ENCODE assay signal across 1 cellular context in genomic region chr20:40497781-40498691, GRCh38.
TF ChIP-seq lines count a peak whose summit lies in the region.

No MANE protein-coding gene starts in this region.

TF ChIP-seq in K562, 482 proteins besides CTCF, POLR2A, EP300 and RAD21 (continued from another document):
- TF ChIP-seq HMBOX1 (IDR thresholded peaks at IDR 0.05) (peak; percentile 86), XRCC4 (IDR thresholded peaks at IDR 0.05; ENCODE audit: extremely low read depth, insufficient read depth, insufficient read length) (no peak), DPF2 (IDR thresholded peaks at IDR 0.05) (0 out of 2 replicates have a peak, but pooled peaks have one; percentile 22), ZBED1 (IDR thresholded peaks at IDR 0.05) (no peak), ZNF175 (CRISPR knock-in tag; IDR thresholded peaks at IDR 0.05; ENCODE audit: low read depth) (peak; percentile 59; the same call in 1 of the 2 replicates), ZNF282 (CRISPR knock-in tag; IDR thresholded peaks at IDR 0.05) (no peak), ZNF253 (CRISPR knock-in tag; conservative IDR thresholded peaks at IDR 0.05) (no peak), POLR2B (IDR thresholded peaks at IDR 0.05; ENCODE audit: low read depth, partially characterized antibody) (no peak), MEIS2 (IDR thresholded peaks at IDR 0.05; ENCODE audit: partially characterized antibody) (peak; percentile 57), SAFB2 (IDR thresholded peaks at IDR 0.05; ENCODE audit: borderline replicate concordance, low read depth, low read length, severe bottlenecking) (no peak), NFE2 (IDR thresholded peaks at IDR 0.05; ENCODE audit: low read depth) (peak; percentile 90), EHMT2 (IDR thresholded peaks at IDR 0.05) (0 out of 2 replicates have a peak, but pooled peaks have one; percentile 41), TRIM28 (IDR thresholded peaks at IDR 0.05) (no peak), CHD1 (IDR thresholded peaks at IDR 0.05; ENCODE audit: low read length) (no peak), MAX (CRISPR knock-in tag; IDR thresholded peaks at IDR 0.05) (no peak), ZNF766 (CRISPR knock-in tag; conservative IDR thresholded peaks at IDR 0.05) (0 out of 2 replicates have a peak, but pooled peaks have one; percentile 21), DDX20 (tag; IDR thresholded peaks at IDR 0.05; ENCODE audit: low read depth) (no peak), DLX4 (CRISPR knock-in tag; IDR thresholded peaks at IDR 0.05) (no peak), XRCC3 (IDR thresholded peaks at IDR 0.05) (no peak), GABPA (tag; conservative IDR thresholded peaks at IDR 0.05; ENCODE audit: low read depth) (0 out of 2 replicates have a peak, but pooled peaks have one; percentile 21), ZNF316 (IDR thresholded peaks at IDR 0.05) (peak; percentile 88), C11orf30 (IDR thresholded peaks at IDR 0.05; ENCODE audit: low read depth) (peak; percentile 81), ZNF24 (IDR thresholded peaks at IDR 0.05) (0 out of 2 replicates have a peak, but pooled peaks have one; percentile 31), ZEB2 (IDR thresholded peaks at IDR 0.05) (no peak), JUND (IDR thresholded peaks at IDR 0.05; ENCODE audit: borderline replicate concordance, low read depth, low read length) (peak; percentile 66), JUND (tag; IDR thresholded peaks at IDR 0.05; ENCODE audit: borderline replicate concordance, low read depth, low read length) (peak; percentile 73), ATF1 (CRISPR knock-in tag; IDR thresholded peaks at IDR 0.05) (no peak), ATF1 (tag; IDR thresholded peaks at IDR 0.05) (no peak), L3MBTL2 (IDR thresholded peaks at IDR 0.05) (no peak), ELF1 (tag; IDR thresholded peaks at IDR 0.05) (0 out of 2 replicates have a peak, but pooled peaks have one; percentile 13), ATF3 (IDR thresholded peaks at IDR 0.05) (peak; percentile 79), ATF3 (CRISPR knock-in tag; conservative IDR thresholded peaks at IDR 0.05) (no peak), RBM25 (IDR thresholded peaks at IDR 0.05; ENCODE audit: low read depth, low read length, severe bottlenecking) (no peak), VEZF1 (CRISPR knock-in tag; IDR thresholded peaks at IDR 0.05) (peak; percentile 66), NR2C2 (CRISPR knock-in tag; IDR thresholded peaks at IDR 0.05) (no peak), NR2C2 (tag; IDR thresholded peaks at IDR 0.05) (peak; percentile 26; the same call in 1 of the 2 replicates), ARID1B (IDR thresholded peaks at IDR 0.05) (peak; percentile 49), ZHX1 (conservative IDR thresholded peaks at IDR 0.05; ENCODE audit: low read length) (no peak), SMARCE1 (IDR thresholded peaks at IDR 0.05) (peak; percentile 42; the same call in 1 of the 2 replicates), KDM1A (IDR thresholded peaks at IDR 0.05) (no peak), MAFK (IDR thresholded peaks at IDR 0.05; ENCODE audit: low read length) (peak; percentile 72; the same call in 1 of the 2 replicates), FOSL1 (tag; conservative IDR thresholded peaks at IDR 0.05) (peak; percentile 77), MNT (conservative IDR thresholded peaks at IDR 0.05) (no peak), ZNF589 (CRISPR knock-in tag; IDR thresholded peaks at IDR 0.05; ENCODE audit: low read depth) (peak; percentile 67; the same call in 1 of the 2 replicates), MAFF (IDR thresholded peaks at IDR 0.05; ENCODE audit: low read length) (peak; percentile 80), EWSR1 (IDR thresholded peaks at IDR 0.05; ENCODE audit: borderline replicate concordance, low read depth, partially characterized antibody) (no peak), MAZ (CRISPR knock-in tag; conservative IDR thresholded peaks at IDR 0.05 in 1 of 2, IDR thresholded peaks at IDR 0.05 in 1 of 2) (no peak)
- TF ChIP-seq, protein P1, sequence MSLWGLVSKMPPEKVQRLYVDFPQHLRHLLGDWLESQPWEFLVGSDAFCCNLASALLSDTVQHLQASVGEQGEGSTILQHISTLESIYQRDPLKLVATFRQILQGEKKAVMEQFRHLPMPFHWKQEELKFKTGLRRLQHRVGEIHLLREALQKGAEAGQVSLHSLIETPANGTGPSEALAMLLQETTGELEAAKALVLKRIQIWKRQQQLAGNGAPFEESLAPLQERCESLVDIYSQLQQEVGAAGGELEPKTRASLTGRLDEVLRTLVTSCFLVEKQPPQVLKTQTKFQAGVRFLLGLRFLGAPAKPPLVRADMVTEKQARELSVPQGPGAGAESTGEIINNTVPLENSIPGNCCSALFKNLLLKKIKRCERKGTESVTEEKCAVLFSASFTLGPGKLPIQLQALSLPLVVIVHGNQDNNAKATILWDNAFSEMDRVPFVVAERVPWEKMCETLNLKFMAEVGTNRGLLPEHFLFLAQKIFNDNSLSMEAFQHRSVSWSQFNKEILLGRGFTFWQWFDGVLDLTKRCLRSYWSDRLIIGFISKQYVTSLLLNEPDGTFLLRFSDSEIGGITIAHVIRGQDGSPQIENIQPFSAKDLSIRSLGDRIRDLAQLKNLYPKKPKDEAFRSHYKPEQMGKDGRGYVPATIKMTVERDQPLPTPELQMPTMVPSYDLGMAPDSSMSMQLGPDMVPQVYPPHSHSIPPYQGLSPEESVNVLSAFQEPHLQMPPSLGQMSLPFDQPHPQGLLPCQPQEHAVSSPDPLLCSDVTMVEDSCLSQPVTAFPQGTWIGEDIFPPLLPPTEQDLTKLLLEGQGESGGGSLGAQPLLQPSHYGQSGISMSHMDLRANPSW (CRISPR knock-in tag; IDR thresholded peaks at IDR 0.05): no peak
- TF ChIP-seq, protein P2, sequence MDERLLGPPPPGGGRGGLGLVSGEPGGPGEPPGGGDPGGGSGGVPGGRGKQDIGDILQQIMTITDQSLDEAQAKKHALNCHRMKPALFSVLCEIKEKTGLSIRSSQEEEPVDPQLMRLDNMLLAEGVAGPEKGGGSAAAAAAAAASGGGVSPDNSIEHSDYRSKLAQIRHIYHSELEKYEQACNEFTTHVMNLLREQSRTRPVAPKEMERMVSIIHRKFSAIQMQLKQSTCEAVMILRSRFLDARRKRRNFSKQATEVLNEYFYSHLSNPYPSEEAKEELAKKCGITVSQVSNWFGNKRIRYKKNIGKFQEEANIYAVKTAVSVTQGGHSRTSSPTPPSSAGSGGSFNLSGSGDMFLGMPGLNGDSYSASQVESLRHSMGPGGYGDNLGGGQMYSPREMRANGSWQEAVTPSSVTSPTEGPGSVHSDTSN (CRISPR knock-in tag; IDR thresholded peaks at IDR 0.05; ENCODE audit: low read depth): no peak
- TF ChIP-seq, protein P2 (tag; conservative IDR thresholded peaks at IDR 0.05; ENCODE audit: low read depth): 0 out of 2 replicates have a peak, but pooled peaks have one; percentile 30
- TF ChIP-seq, protein P3, sequence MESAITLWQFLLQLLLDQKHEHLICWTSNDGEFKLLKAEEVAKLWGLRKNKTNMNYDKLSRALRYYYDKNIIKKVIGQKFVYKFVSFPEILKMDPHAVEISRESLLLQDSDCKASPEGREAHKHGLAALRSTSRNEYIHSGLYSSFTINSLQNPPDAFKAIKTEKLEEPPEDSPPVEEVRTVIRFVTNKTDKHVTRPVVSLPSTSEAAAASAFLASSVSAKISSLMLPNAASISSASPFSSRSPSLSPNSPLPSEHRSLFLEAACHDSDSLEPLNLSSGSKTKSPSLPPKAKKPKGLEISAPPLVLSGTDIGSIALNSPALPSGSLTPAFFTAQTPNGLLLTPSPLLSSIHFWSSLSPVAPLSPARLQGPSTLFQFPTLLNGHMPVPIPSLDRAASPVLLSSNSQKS (CRISPR knock-in tag; IDR thresholded peaks at IDR 0.05): no peak
